1 cellular context compared by ENCODE assay signal in the genomic region with DNA sequence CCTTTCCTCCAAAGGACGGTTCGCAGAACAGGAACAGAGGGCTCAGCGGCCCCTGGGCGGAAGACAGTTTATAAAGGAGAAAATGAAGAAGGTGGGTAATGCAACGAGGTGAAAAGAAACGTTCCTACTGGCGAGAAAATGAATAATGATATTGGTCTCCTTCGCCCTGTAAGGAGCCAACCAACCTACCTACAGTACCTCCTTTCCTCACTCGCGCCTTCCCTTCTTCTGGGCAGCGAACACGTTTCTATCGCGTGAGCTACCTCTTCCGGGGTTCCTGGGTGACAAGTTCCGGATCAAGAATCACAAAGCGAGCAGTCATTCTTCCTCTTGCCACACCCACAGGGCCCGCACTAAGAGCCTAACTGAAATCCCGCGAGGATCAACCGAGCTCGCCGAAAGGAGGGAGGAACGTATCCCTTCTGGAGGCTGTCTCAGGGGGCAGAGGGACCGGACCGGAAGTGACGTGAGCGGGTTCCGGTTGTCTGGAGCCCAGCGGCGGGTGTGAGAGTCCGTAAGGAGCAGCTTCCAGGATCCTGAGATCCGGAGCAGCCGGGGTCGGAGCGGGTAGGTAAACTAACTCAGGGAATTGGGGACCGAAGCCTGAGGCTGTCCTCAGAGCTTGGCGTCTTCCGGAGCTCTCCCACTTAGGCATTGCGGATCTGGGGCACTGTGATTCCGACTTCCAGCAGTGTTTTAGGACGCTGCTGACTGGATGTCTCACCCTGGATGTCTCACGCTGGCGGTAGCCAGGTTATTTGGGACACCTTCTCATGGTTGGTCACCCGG.
A peak's percentile ranks its signal among the peaks of the same experiment; 100 is the strongest.
TF ChIP-seq lines count a peak whose summit lies in the region.

Gene PTRH2, minus strand, starts transcription at position 249 of the 789 bp plus-strand sequence. CDS start 9,452 bp downstream, outside the sequence.
Gene VMP1, plus strand, starts transcription at position 473 of the 789 bp plus-strand sequence. CDS start 23,793 bp downstream, outside the sequence.

TF ChIP-seq in HepG2, 621 proteins besides CTCF, POLR2A, EP300 and RAD21 (continued from another document and continues in another):
- peak; percentile 98 for TF ChIP-seq GABPB1 (CRISPR knock-in tag; IDR thresholded peaks at IDR 0.05)
- peak; percentile 27; the same call in 1 of the 2 replicates for TF ChIP-seq ZFP90 (CRISPR knock-in tag; IDR thresholded peaks at IDR 0.05; ENCODE audit: borderline replicate concordance)
- no peak for TF ChIP-seq KLF13 (CRISPR knock-in tag; IDR thresholded peaks at IDR 0.05)
- no peak; the same call in 1 of the 2 replicates for TF ChIP-seq ZNF317 (CRISPR knock-in tag; IDR thresholded peaks at IDR 0.05)
- 0 out of 2 replicates have a peak, but pooled peaks have one; percentile 39 for TF ChIP-seq ZNF775 (CRISPR knock-in tag; IDR thresholded peaks at IDR 0.05; ENCODE audit: borderline replicate concordance)
- peak; percentile 88; the same call in 1 of the 2 replicates for TF ChIP-seq ZBTB44 (CRISPR knock-in tag; IDR thresholded peaks at IDR 0.05)
- TF ChIP-seq, protein P1, sequence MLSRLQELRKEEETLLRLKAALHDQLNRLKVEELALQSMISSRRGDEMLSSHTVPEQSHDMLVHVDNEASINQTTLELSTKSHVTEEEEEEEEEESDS (CRISPR knock-in tag; IDR thresholded peaks at IDR 0.05; ENCODE audit: borderline replicate concordance) = no peak
- TF ChIP-seq ZNF350 (CRISPR knock-in tag; IDR thresholded peaks at IDR 0.05; ENCODE audit: borderline replicate concordance, low read depth) = peak; percentile 91; the same call in 1 of the 2 replicates
- TF ChIP-seq THYN1 (CRISPR knock-in tag; IDR thresholded peaks at IDR 0.05; ENCODE audit: borderline replicate concordance, low read depth) = no peak
- no peak for TF ChIP-seq SRSF9 (IDR thresholded peaks at IDR 0.05; ENCODE audit: borderline replicate concordance, insufficient read depth, low read depth, low read length, poor library complexity, severe bottlenecking)
- peak; percentile 90 for TF ChIP-seq HES4 (CRISPR knock-in tag; IDR thresholded peaks at IDR 0.05; ENCODE audit: borderline replicate concordance)
- TF ChIP-seq DMAP1 (CRISPR knock-in tag; IDR thresholded peaks at IDR 0.05) = peak; percentile 99
- no peak for TF ChIP-seq ZNF776 (CRISPR knock-in tag; IDR thresholded peaks at IDR 0.05)
- TF ChIP-seq YEATS4 (CRISPR knock-in tag; IDR thresholded peaks at IDR 0.05; ENCODE audit: borderline replicate concordance) = peak; percentile 94; the same call in 1 of the 2 replicates
- TF ChIP-seq RAD51 (IDR thresholded peaks at IDR 0.05; ENCODE audit: borderline replicate concordance) = no peak
- peak; percentile 8; the same call in 1 of the 2 replicates for TF ChIP-seq STAT5B (CRISPR knock-in tag; IDR thresholded peaks at IDR 0.05)
- no peak for TF ChIP-seq NFE2L2 (IDR thresholded peaks at IDR 0.05; ENCODE audit: low read length)
- TF ChIP-seq MAFG (CRISPR knock-in tag; IDR thresholded peaks at IDR 0.05) = no peak
- peak; percentile 80; the same call in 1 of the 2 replicates for TF ChIP-seq TARDBP (CRISPR knock-in tag; IDR thresholded peaks at IDR 0.05)
- TF ChIP-seq, protein P2, sequence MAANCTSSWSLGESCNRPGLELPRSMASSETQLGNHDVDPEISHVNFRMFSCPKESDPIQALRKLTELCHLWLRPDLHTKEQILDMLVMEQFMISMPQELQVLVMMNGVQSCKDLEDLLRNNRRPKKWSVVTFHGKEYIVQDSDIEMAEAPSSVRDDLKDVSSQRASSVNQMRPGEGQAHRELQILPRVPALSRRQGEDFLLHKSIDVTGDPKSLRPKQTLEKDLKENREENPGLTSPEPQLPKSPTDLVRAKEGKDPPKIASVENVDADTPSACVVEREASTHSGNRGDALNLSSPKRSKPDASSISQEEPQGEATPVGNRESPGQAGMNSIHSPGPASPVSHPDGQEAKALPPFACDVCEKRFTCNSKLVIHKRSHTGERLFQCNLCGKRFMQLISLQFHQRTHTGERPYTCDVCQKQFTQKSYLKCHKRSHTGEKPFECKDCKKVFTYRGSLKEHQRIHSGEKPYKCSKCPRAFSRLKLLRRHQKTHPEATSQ (CRISPR knock-in tag; IDR thresholded peaks at IDR 0.05; ENCODE audit: borderline replicate concordance) = peak; percentile 34; the same call in 1 of the 2 replicates
- TF ChIP-seq SATB2 (CRISPR knock-in tag; IDR thresholded peaks at IDR 0.05) = no peak
- TF ChIP-seq ARHGAP35 (CRISPR knock-in tag; IDR thresholded peaks at IDR 0.05; ENCODE audit: borderline replicate concordance) = 0 out of 2 replicates have a peak, but pooled peaks have one; percentile 13
- TF ChIP-seq, protein P3, sequence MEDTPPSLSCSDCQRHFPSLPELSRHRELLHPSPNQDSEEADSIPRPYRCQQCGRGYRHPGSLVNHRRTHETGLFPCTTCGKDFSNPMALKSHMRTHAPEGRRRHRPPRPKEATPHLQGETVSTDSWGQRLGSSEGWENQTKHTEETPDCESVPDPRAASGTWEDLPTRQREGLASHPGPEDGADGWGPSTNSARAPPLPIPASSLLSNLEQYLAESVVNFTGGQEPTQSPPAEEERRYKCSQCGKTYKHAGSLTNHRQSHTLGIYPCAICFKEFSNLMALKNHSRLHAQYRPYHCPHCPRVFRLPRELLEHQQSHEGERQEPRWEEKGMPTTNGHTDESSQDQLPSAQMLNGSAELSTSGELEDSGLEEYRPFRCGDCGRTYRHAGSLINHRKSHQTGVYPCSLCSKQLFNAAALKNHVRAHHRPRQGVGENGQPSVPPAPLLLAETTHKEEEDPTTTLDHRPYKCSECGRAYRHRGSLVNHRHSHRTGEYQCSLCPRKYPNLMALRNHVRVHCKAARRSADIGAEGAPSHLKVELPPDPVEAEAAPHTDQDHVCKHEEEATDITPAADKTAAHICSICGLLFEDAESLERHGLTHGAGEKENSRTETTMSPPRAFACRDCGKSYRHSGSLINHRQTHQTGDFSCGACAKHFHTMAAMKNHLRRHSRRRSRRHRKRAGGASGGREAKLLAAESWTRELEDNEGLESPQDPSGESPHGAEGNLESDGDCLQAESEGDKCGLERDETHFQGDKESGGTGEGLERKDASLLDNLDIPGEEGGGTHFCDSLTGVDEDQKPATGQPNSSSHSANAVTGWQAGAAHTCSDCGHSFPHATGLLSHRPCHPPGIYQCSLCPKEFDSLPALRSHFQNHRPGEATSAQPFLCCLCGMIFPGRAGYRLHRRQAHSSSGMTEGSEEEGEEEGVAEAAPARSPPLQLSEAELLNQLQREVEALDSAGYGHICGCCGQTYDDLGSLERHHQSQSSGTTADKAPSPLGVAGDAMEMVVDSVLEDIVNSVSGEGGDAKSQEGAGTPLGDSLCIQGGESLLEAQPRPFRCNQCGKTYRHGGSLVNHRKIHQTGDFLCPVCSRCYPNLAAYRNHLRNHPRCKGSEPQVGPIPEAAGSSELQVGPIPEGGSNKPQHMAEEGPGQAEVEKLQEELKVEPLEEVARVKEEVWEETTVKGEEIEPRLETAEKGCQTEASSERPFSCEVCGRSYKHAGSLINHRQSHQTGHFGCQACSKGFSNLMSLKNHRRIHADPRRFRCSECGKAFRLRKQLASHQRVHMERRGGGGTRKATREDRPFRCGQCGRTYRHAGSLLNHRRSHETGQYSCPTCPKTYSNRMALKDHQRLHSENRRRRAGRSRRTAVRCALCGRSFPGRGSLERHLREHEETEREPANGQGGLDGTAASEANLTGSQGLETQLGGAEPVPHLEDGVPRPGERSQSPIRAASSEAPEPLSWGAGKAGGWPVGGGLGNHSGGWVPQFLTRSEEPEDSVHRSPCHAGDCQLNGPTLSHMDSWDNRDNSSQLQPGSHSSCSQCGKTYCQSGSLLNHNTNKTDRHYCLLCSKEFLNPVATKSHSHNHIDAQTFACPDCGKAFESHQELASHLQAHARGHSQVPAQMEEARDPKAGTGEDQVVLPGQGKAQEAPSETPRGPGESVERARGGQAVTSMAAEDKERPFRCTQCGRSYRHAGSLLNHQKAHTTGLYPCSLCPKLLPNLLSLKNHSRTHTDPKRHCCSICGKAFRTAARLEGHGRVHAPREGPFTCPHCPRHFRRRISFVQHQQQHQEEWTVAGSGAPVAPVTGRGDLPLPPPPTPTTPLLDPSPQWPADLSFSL (CRISPR knock-in tag; IDR thresholded peaks at IDR 0.05) = no peak
- no peak for TF ChIP-seq FIP1L1 (IDR thresholded peaks at IDR 0.05; ENCODE audit: borderline replicate concordance, insufficient read depth, low read depth, low read length)
- TF ChIP-seq CREB1 (IDR thresholded peaks at IDR 0.05) = peak; percentile 98
- TF ChIP-seq CREB1 (CRISPR knock-in tag; IDR thresholded peaks at IDR 0.05) = peak; percentile 99
- no peak for TF ChIP-seq CBX1 (IDR thresholded peaks at IDR 0.05; ENCODE audit: low read depth)
- TF ChIP-seq MAFF (IDR thresholded peaks at IDR 0.05; ENCODE audit: low read depth, low read length) = no peak; the same call in 1 of the 2 replicates
- TF ChIP-seq ZNF430 (CRISPR knock-in tag; IDR thresholded peaks at IDR 0.05) = peak; percentile 97
- no peak for TF ChIP-seq ETV6 (CRISPR knock-in tag; conservative IDR thresholded peaks at IDR 0.05)
- peak; percentile 75; the same call in 1 of the 2 replicates for TF ChIP-seq ETV5 (CRISPR knock-in tag; IDR thresholded peaks at IDR 0.05; ENCODE audit: borderline replicate concordance)
- no peak for TF ChIP-seq SMAD9 (CRISPR knock-in tag; IDR thresholded peaks at IDR 0.05)
- TF ChIP-seq ZNF780A (CRISPR knock-in tag; IDR thresholded peaks at IDR 0.05) = peak; percentile 40; the same call in 1 of the 2 replicates
- no peak for TF ChIP-seq CBFB (CRISPR knock-in tag; IDR thresholded peaks at IDR 0.05)
- peak; percentile 23 for TF ChIP-seq HOXD1 (CRISPR knock-in tag; IDR thresholded peaks at IDR 0.05)
- TF ChIP-seq FOSL1 (CRISPR knock-in tag; IDR thresholded peaks at IDR 0.05; ENCODE audit: borderline replicate concordance) = no peak
- TF ChIP-seq HNRNPLL (IDR thresholded peaks at IDR 0.05; ENCODE audit: low read depth, low read length, poor library complexity, severe bottlenecking) = peak; percentile 51
- TF ChIP-seq ZBTB26 (CRISPR knock-in tag; IDR thresholded peaks at IDR 0.05; ENCODE audit: borderline replicate concordance) = peak; percentile 68; the same call in 1 of the 2 replicates
- TF ChIP-seq, protein P4, sequence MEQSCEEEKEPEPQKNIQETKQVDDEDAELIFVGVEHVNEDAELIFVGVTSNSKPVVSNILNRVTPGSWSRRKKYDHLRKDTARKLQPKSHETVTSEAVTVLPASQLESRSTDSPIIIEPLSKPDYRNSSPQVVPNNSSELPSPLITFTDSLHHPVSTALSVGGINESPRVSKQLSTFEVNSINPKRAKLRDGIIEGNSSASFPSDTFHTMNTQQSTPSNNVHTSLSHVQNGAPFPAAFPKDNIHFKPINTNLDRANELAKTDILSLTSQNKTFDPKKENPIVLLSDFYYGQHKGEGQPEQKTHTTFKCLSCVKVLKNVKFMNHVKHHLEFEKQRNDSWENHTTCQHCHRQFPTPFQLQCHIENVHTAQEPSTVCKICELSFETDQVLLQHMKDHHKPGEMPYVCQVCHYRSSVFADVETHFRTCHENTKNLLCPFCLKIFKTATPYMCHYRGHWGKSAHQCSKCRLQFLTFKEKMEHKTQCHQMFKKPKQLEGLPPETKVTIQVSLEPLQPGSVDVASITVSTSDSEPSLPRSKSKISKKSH (CRISPR knock-in tag; IDR thresholded peaks at IDR 0.05; ENCODE audit: borderline replicate concordance) = peak; percentile 55; the same call in 1 of the 2 replicates
- TF ChIP-seq ZBTB1 (CRISPR knock-in tag; IDR thresholded peaks at IDR 0.05; ENCODE audit: borderline replicate concordance) = 0 out of 2 replicates have a peak, but pooled peaks have one; percentile 28
- TF ChIP-seq HHEX (CRISPR knock-in tag; IDR thresholded peaks at IDR 0.05) = peak; percentile 54; the same call in 1 of the 2 replicates
- TF ChIP-seq ZNF580 (CRISPR knock-in tag; IDR thresholded peaks at IDR 0.05; ENCODE audit: borderline replicate concordance, low read depth) = peak; percentile 80; the same call in 1 of the 2 replicates
- peak; percentile 78 for TF ChIP-seq SP4 (CRISPR knock-in tag; IDR thresholded peaks at IDR 0.05)
- TF ChIP-seq POLR2G (IDR thresholded peaks at IDR 0.05; ENCODE audit: low read depth, low read length) = peak; percentile 98
- TF ChIP-seq ZBTB3 (CRISPR knock-in tag; IDR thresholded peaks at IDR 0.05; ENCODE audit: borderline replicate concordance, low read depth) = no peak
- TF ChIP-seq HOXA9 (CRISPR knock-in tag; IDR thresholded peaks at IDR 0.05; ENCODE audit: borderline replicate concordance) = no peak; the same call in 1 of the 2 replicates
- peak; percentile 85 for TF ChIP-seq ZNF781 (CRISPR knock-in tag; IDR thresholded peaks at IDR 0.05; ENCODE audit: borderline replicate concordance, not compliant biosample characterization)
- TF ChIP-seq MIER3 (CRISPR knock-in tag; IDR thresholded peaks at IDR 0.05; ENCODE audit: borderline replicate concordance) = peak; percentile 93
- no peak for TF ChIP-seq ZBTB21 (CRISPR knock-in tag; IDR thresholded peaks at IDR 0.05)
- TF ChIP-seq, protein P5, sequence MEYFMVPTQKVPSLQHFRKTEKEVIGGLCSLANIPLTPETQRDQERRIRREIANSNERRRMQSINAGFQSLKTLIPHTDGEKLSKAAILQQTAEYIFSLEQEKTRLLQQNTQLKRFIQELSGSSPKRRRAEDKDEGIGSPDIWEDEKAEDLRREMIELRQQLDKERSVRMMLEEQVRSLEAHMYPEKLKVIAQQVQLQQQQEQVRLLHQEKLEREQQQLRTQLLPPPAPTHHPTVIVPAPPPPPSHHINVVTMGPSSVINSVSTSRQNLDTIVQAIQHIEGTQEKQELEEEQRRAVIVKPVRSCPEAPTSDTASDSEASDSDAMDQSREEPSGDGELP (IDR thresholded peaks at IDR 0.05; ENCODE audit: borderline replicate concordance, low read depth) = no peak; the same call in 1 of the 2 replicates
- TF ChIP-seq ZZZ3 (CRISPR knock-in tag; IDR thresholded peaks at IDR 0.05; ENCODE audit: borderline replicate concordance) = no peak; the same call in 1 of the 2 replicates
- TF ChIP-seq SRSF4 (IDR thresholded peaks at IDR 0.05; ENCODE audit: low read depth, low read length, poor library complexity, severe bottlenecking) = no peak
